23 cellular contexts compared by ENCODE assay signal in genomic region chr1:82065917-82066316, GRCh38.
"Had no signal": no experiment of that assay in that cellular context is flagged by ENCODE, and none has a peak within 500 bp of the region (broad histone marks: within the 10 kb centered on the region; RNA-seq: fewer than 3 reads in every experiment).

No MANE protein-coding gene starts in this region.

- H3K27me3 ChIP-seq: brain microvascular endothelial cell, gastroesophageal sphincter, sigmoid colon, stomach, tibial artery, upper lobe of right lung had no signal

- H3K4me1 ChIP-seq: gastroesophageal sphincter, sigmoid colon, stomach, tibial artery, upper lobe of right lung had no signal

- ATAC-seq: activated CD8-positive, alpha-beta memory T cell treated with anti-CD3 and anti-CD28 coated beads, Interleukin-2, amount 10 ng/mL, durations not matched to agents 7 days and 5 days; activated CD8-positive, alpha-beta T cell treated with anti-CD3 and anti-CD28 coated beads, Interleukin-2, amount 10 ng/mL, durations not matched to agents 7 days and 5 days; activated T-cell treated with anti-CD3 and anti-CD28 coated beads, Interleukin-2, amount 50 U/mL, for 72 hours; gastroesophageal sphincter; naive thymus-derived CD4-positive, alpha-beta T cell; SK-N-SH treated with all-trans-retinoic acid at 6 μM for 48 hours; stimulated activated memory B cell treated with anti-CD40 and anti-IgM and Interleukin-4, amounts not matched to agents 10 μg/mL and 1 μg/mL and 100 μg/mL, for 72 hours; T-helper 17 cell; upper lobe of right lung had no signal

- DNase-seq: activated B cell treated with CpG ODN at 0.5 μM for 24 hours; activated CD4-positive, alpha-beta T cell treated with anti-CD3 and anti-CD28 coated beads, Interleukin-2, amount 50 U/mL, for 1 hour; activated CD8-positive, alpha-beta memory T cell treated with anti-CD3 and anti-CD28 coated beads, Interleukin-2, amount 10 ng/mL, durations not matched to agents 7 days and 5 days; activated CD8-positive, alpha-beta T cell treated with anti-CD3 and anti-CD28 coated beads, Interleukin-2, amount 10 ng/mL, durations not matched to agents 7 days and 5 days; activated naive CD4-positive, alpha-beta T cell treated with Interleukin-2 at 50 U/mL for 16 hours; activated T-cell treated with anti-CD3 and anti-CD28 coated beads for 4 hours; activated T-cell treated with anti-CD3 and anti-CD28 coated beads, Interleukin-2, amount 50 U/mL, for 72 hours; brain microvascular endothelial cell; kidney glomerular epithelial cell; midbrain; naive thymus-derived CD4-positive, alpha-beta T cell; nucleus accumbens; sigmoid colon; small intestine; stimulated activated CD4-positive, alpha-beta T cell treated with anti-CD3 and anti-CD28 coated beads, Interleukin-4, amount 100 ng/mL, for 24 hours; stomach; T-helper 17 cell; T1000; tibial artery; upper lobe of right lung had no signal

- H3K9me3 ChIP-seq: gastroesophageal sphincter, sigmoid colon, stomach, tibial artery, upper lobe of right lung had no signal

- H3K36me3 ChIP-seq: brain microvascular endothelial cell, gastroesophageal sphincter, sigmoid colon, stomach, tibial artery, upper lobe of right lung had no signal

- H3K27ac ChIP-seq: brain microvascular endothelial cell, gastroesophageal sphincter, sigmoid colon, stomach, tibial artery, upper lobe of right lung had no signal

- H3K4me3 ChIP-seq: gastroesophageal sphincter, sigmoid colon, stomach, tibial artery, upper lobe of right lung had no signal
